In genomic region chr17:77530591-77530990, GRCh38 we compare ENCODE assay signal across 15 cellular contexts.
"Had no signal": no experiment of that assay in that cellular context is flagged by ENCODE, and none has a peak within 500 bp of the region (broad histone marks: within the 10 kb centered on the region; RNA-seq: fewer than 3 reads in every experiment).

No MANE protein-coding gene starts in this region.

- H3K27ac ChIP-seq: foreskin keratinocyte, neutrophil, sigmoid colon, skin epidermis, stomach, thoracic aorta, transverse colon had no signal

- H3K4me3 ChIP-seq: sigmoid colon, skin epidermis, stomach, thoracic aorta, transverse colon had no signal

- H3K4me1 ChIP-seq: foreskin keratinocyte had no signal

- H3K36me3 ChIP-seq: neutrophil, sigmoid colon, stomach, thoracic aorta, transverse colon had no signal

- H3K27ac Mint-ChIP-seq: dendritic cell treated with granulocyte-macrophage colony-stimulating factor and Interleukin-4, amounts not matched to agents 40 ng/mL and 50 ng/mL, for 4 days had no signal

- ATAC-seq: foreskin keratinocyte; left colon; naive thymus-derived CD8-positive, alpha-beta T cell had no signal

- H3K4me3 Mint-ChIP-seq: dendritic cell treated with granulocyte-macrophage colony-stimulating factor and Interleukin-4, amounts not matched to agents 40 ng/mL and 50 ng/mL, for 4 days; naive thymus-derived CD8-positive, alpha-beta T cell had no signal

- H3K9me3 ChIP-seq: neutrophil, sigmoid colon, thoracic aorta, transverse colon had no signal

- DNase-seq: erythroblast; foreskin keratinocyte; left colon; mesendoderm; naive thymus-derived CD8-positive, alpha-beta T cell; sigmoid colon; stimulated activated CD4-positive, alpha-beta T cell treated with anti-CD3 and anti-CD28 coated beads, Interleukin-12 subunit alpha, Interleukin-12 subunit beta, amount 100 ng/mL, for 4 hours; stimulated activated naive CD4-positive, alpha-beta T cell; stomach; substantia nigra; transverse colon had no signal
